Comparison of ENCODE assay signal across 1 cellular context in genomic region chr22:46289244-46289891, GRCh38.
TF ChIP-seq lines count a peak whose summit lies in the region.

No MANE protein-coding gene starts in this region.

TF ChIP-seq in GM12878, 131 proteins besides CTCF, POLR2A, EP300 and RAD21:
- TF ChIP-seq RBBP5 (conservative IDR thresholded peaks at IDR 0.05) (no peak), BHLHE40 (IDR thresholded peaks at IDR 0.05; ENCODE audit: borderline replicate concordance in 1 of 2, low read depth in 2 of 2, low read length in 1 of 2) (no peak), HDGF (IDR thresholded peaks at IDR 0.05) (no peak), CEBPZ (IDR thresholded peaks at IDR 0.05; ENCODE audit: low read depth, low read length) (no peak), NKRF (conservative IDR thresholded peaks at IDR 0.05) (no peak), ZBTB33 (IDR thresholded peaks at IDR 0.05) (no peak), SMAD5 (IDR thresholded peaks at IDR 0.05; ENCODE audit: low read depth) (no peak), NRF1 (conservative IDR thresholded peaks at IDR 0.05; ENCODE audit: low read depth, low read length) (no peak), PML (IDR thresholded peaks at IDR 0.05; ENCODE audit: low read length) (no peak), E4F1 (IDR thresholded peaks at IDR 0.05; ENCODE audit: borderline replicate concordance, partially characterized antibody) (no peak), SKIL (IDR thresholded peaks at IDR 0.05; ENCODE audit: low read depth, poor library complexity, severe bottlenecking) (no peak), DPF2 (IDR thresholded peaks at IDR 0.05) (no peak), ZZZ3 (IDR thresholded peaks at IDR 0.05; ENCODE audit: control insufficient read depth, insufficient read length, low read depth) (no peak), ZNF217 (IDR thresholded peaks at IDR 0.05) (no peak)
